In the genomic region with DNA sequence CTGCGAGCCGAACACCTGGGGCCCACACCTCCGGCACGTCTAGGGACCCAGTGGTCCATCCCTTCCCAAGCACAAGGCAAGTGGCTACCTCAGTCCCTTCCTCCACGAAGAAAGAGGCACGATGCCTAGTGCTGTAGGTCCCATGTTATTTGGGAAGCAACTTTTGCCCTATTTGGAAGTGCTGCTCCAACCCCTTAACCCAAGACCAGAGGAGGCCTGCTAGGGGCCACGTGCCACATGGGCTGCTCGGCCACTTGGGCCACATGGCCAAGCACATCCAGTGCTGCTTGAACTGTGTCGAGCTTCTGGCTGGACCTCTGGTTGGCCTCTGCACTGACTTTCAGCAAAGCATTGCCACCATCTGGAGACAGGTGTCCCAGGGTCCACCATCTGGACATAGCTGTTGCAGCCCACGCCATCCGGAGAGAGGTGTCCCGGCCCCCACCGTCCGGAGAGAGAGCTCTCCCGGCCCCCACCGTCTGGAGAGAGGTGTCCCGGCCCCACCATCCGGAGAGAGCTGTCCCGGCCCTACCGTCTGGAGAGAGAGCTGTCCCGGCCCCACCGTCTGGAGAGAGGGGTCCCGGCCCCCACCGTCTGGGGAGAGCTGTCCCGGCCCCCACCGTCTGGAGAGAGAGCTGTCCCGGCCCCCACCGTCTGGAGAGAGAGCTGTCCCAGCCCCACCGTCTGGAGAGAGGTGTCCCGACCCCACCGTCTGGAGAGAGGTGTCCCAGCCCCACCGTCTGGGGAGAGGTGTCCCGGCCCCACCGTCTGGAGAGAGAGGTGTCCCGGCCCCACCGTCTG, we compare ENCODE assay signal across 1 cellular context.
TF ChIP-seq lines count a peak whose summit lies in the region.

No MANE protein-coding gene starts in this region.

TF ChIP-seq in IMR-90, 13 proteins besides CTCF, POLR2A, EP300 and RAD21:
- TF ChIP-seq MAFK (IDR thresholded peaks at IDR 0.05; ENCODE audit: low read depth, low read length) (no peak), FOS (IDR thresholded peaks at IDR 0.05; ENCODE audit: low read depth, low read length) (no peak), CHD1 (IDR thresholded peaks at IDR 0.05; ENCODE audit: low read depth, low read length) (no peak), RFX5 (IDR thresholded peaks at IDR 0.05; ENCODE audit: low read depth, low read length) (no peak)
